1 cellular context compared by ENCODE assay signal in the genomic region with DNA sequence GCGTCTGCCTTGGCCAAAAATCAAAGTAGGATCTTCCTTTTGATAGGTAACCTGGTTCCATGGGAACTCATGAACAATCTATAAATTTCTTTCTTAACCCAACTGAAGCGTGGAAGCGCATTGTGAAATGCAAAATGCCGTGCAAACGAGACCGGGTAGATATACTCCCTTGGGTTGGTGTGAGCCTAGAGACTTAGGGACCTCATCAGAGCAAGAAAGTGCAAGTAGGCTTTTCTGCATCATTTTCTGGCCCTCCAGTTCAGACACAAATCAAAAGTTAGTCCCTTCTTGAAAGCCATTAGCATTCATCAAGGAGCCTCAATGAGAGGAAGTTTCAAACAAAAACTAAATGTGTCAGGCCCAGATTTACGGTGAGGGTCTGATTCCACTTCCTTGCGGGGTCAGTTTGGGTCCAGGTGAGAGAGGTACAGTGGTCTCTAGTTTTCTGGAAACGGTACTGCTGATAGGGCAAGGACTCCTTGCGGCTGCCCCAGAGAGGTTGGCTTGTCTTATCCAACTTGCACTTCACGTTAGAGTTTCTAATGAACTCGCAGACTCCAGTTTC.
TF ChIP-seq lines count a peak whose summit lies in the region.

No MANE protein-coding gene starts in this region.

TF ChIP-seq in HCT116, 20 proteins besides CTCF, POLR2A, EP300 and RAD21 (continued from another document):
- TF ChIP-seq, protein P1, sequence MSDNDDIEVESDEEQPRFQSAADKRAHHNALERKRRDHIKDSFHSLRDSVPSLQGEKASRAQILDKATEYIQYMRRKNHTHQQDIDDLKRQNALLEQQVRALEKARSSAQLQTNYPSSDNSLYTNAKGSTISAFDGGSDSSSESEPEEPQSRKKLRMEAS (IDR thresholded peaks at IDR 0.05): no peak
- TF ChIP-seq POLR2AphosphoS5 (IDR thresholded peaks at IDR 0.05; ENCODE audit: low read depth, low read length) (no peak), ZBTB33 (IDR thresholded peaks at IDR 0.05; ENCODE audit: extremely low read depth, insufficient replicate concordance, low read length) (no peak), SIN3A (IDR thresholded peaks at IDR 0.05; ENCODE audit: low read depth) (no peak), SP1 (IDR thresholded peaks at IDR 0.05; ENCODE audit: low read depth) (no peak), YY1 (IDR thresholded peaks at IDR 0.05; ENCODE audit: extremely low read depth, insufficient replicate concordance, low read depth, low read length) (no peak), EZH2 (IDR thresholded peaks at IDR 0.05) (no peak), EZH2phosphoT487 (IDR thresholded peaks at IDR 0.05; ENCODE audit: borderline replicate concordance) (no peak), TCF7L2 (IDR thresholded peaks at IDR 0.05; ENCODE audit: borderline replicate concordance, extremely low read depth, insufficient read depth, insufficient read length) (no peak)
